Comparison of ENCODE assay signal across 17 cellular contexts in the genomic region with DNA sequence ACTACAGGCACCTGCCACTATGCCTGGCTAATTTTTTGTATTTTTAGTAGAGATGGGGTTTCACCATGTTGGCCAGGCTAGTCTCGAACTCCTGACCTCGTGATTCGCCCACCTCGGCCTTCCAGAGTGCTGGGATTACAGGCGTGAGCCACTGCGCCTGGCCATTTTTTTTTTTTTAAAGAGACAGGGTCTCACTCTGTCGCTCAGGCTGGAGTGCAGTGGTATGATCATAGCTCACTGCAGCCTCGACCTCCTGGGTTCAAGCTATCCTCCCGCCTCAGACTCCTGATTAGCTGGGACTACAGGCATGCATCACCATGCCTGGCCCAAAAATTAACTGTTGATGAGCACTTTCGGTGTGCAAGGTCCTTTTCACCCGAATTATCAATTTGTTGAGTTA. TPM values are rescaled to one million over a fixed set of nuclear protein-coding genes. Genes with fewer than 3 reads are reported as not detected.
"Had no signal": no experiment of that assay in that cellular context is flagged by ENCODE, and none has a peak within 500 bp of the region (broad histone marks: within the 10 kb centered on the region; RNA-seq: fewer than 3 reads in every experiment).

No MANE protein-coding gene starts in this region.

RNA-seq across cellular contexts. Expression of gene NPHS1, which starts 16.2 kb away (rescaled TPM):
- total RNA-seq: aorta, ascending aorta, astrocyte, bronchial epithelial cell, cardiac septum, chondrocyte had no signal
- polyA plus RNA-seq: adrenal gland, aorta had no signal

RNA-seq across cellular contexts. Expression of gene KIRREL2, which starts 20.6 kb away (rescaled TPM):
- total RNA-seq: aorta, ascending aorta, bronchial epithelial cell, cardiac septum had no signal

RNA-seq across cellular contexts. Expression of gene PRODH2, which starts 23.5 kb away (rescaled TPM):
- total RNA-seq: activated naive CD4-positive, alpha-beta T cell treated with anti-CD3 and anti-CD28 coated beads for 36 hours; activated naive CD4-positive, alpha-beta T cell treated with anti-CD3 and anti-CD28 coated beads, Interleukin-2, amount 50 U/mL, for 72 hours; activated naive CD8-positive, alpha-beta T cell treated with anti-CD3 and anti-CD28 coated beads for 36 hours; activated naive CD8-positive, alpha-beta T cell treated with anti-CD3 and anti-CD28 coated beads, Interleukin-2, amount 10 ng/mL, durations not matched to agents 7 days and 5 days; activated T-cell treated with anti-CD3 and anti-CD28 coated beads, Interleukin-2, amount 50 U/mL, for 4 hours; activated T-cell treated with anti-CD3 and anti-CD28 coated beads, Interleukin-2, amount 50 U/mL, for 72 hours; activated T-helper 1 cell treated with anti-CD3 and anti-CD28 coated beads, Interleukin-12 subunit alpha, Interleukin-12 subunit beta, Interleukin-2, Interleukin-4 antibody, amounts not matched to agents 30 ng/mL and 10 ng/mL and 1 ng/mL, durations not matched to agents 14 hours and 24 hours and 36 hours; activated T-helper 2 cell treated with anti-CD3 and anti-CD28 coated beads, Interferon-gamma antibody, Interleukin-2, Interleukin-4, amounts not matched to agents 10 μg/mL and 5 μg/mL and 100 μg/mL, durations not matched to agents 14 hours and 24 hours and 36 hours; aorta; ascending aorta; astrocyte; breast epithelium; bronchial epithelial cell; cardiac septum; chondrocyte had no signal
- polyA plus RNA-seq: aorta, cardiac muscle cell had no signal
